Comparison of ENCODE assay signal across 18 cellular contexts in the genomic region with DNA sequence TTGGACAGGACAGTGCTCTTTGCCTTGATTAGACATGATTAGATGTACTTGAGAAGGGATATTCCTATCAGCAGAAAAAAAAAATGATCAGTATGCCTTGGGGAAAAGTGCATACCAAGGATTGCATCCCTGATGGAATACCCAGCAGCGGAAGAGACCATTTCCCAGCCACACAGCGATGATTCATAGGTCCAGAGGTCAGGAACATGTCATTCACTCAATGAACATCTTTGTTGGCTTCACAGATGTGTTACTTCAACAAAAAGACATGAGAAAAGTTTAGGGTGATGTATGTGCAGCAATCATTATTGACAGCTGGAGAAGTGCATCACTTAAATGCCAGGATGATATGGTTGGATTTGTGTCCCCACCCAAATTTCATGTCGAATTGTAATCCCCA.
A peak's percentile ranks its signal among the peaks of the same experiment; 100 is the strongest.
DNase-seq lines count a peak whose midpoint lies in the region; ATAC-seq and TF ChIP-seq lines count a peak whose summit lies in the region.
"Had no signal": no experiment of that assay in that cellular context is flagged by ENCODE, and none has a peak within 500 bp of the region (broad histone marks: within the 10 kb centered on the region; RNA-seq: fewer than 3 reads in every experiment).

No MANE protein-coding gene starts in this region.

- WGBS in adrenal gland, 4 donors, result 40 to 64% (median 56%) methylated on average over 3 of the region's 3 CpGs

- TF ChIP-seq POLR2A in adrenal gland (IDR thresholded peaks at IDR 0.05), result no peak

- no peaks in the 10 kb centered on the region for H3K36me3 Mint-ChIP-seq in stimulated activated naive B cell treated with anti-CD40 and anti-IgM and Interleukin-4, amounts not matched to agents 10 μg/mL and 1 μg/mL and 100 μg/mL, for 72 hours
- H3K36me3 Mint-ChIP-seq: CD4-positive, CD25-positive, alpha-beta regulatory T cell; stimulated activated memory B cell treated with anti-CD40 and anti-IgM and Interleukin-4, amounts not matched to agents 10 μg/mL and 1 μg/mL and 100 μg/mL, for 72 hours had no signal

- intact Hi-C loops in adrenal gland (cut with DNase I), result no loop called here

- H3K27me3 ChIP-seq in adrenal gland, result peaks cover 27% of the 10 kb centered on the region

- no peaks in the 10 kb centered on the region for H3K9me3 ChIP-seq in adrenal gland (replicated peaks in 1 of 3)

- DNase-seq in HS-27A (ENCODE audit: low read depth) (peak; percentile 23), T1000 (lab: John Stamatoyannopoulos, UW) (peak; percentile 8), fibroblast of the aortic adventitia (ENCODE audit: low read depth) (peak; percentile 25), adrenal gland (no peak), RKO (ENCODE audit: low spot score) (no peak)
- no peak for DNase-seq in stimulated activated naive B cell treated with anti-CD40 and anti-IgM and Interleukin-4, amounts not matched to agents 10 μg/mL and 1 μg/mL and 100 μg/mL, for 72 hours
- DNase-seq: activated gamma-delta T cell treated with Interleukin-2 at 50 U/mL for 16 hours; CD4-positive, CD25-positive, alpha-beta regulatory T cell; central memory CD4-positive, alpha-beta T cell; NCI-H2107; NK-92 treated with Interleukin-12 subunit alpha and Interleukin-12 subunit beta, amount 100 ng/mL, for 24 hours; retina; stimulated activated CD4-positive, alpha-beta T cell treated with anti-CD3 and anti-CD28 coated beads, Interleukin-4, amount 100 ng/mL, for 1 hour had no signal

- H3K4me3 ChIP-seq in fibroblast of the aortic adventitia (ENCODE audit: low read depth, low read length) (no peak overlapping the region), adrenal gland (no peak overlapping the region)
- H3K4me3 ChIP-seq: lung, SK-N-MC had no signal

- TF ChIP-seq CTCF in fibroblast of the aortic adventitia (IDR thresholded peaks at IDR 0.05; ENCODE audit: insufficient read depth, low read length) (no peak), adrenal gland (IDR thresholded peaks at IDR 0.05) (no peak)

- ATAC-seq in stimulated activated naive B cell treated with anti-CD40 and anti-IgM and Interleukin-4, amounts not matched to agents 10 μg/mL and 1 μg/mL and 100 μg/mL, for 72 hours (replicated peaks), result no peak
- no peak for ATAC-seq in HG03280 (IDR thresholded peaks at IDR 0.05; ENCODE audit: unreplicated experiment)
- ATAC-seq: stimulated activated memory B cell treated with anti-CD40 and anti-IgM and Interleukin-4, amounts not matched to agents 10 μg/mL and 1 μg/mL and 100 μg/mL, for 72 hours had no signal

- no peak overlapping the region for H3K27ac ChIP-seq in adrenal gland
- H3K27ac ChIP-seq: SK-N-MC had no signal

- no peaks in the 10 kb centered on the region for H3K36me3 ChIP-seq in adrenal gland (replicated peaks in 1 of 2)

- H3K9me3 Mint-ChIP-seq in stimulated activated naive B cell treated with anti-CD40 and anti-IgM and Interleukin-4, amounts not matched to agents 10 μg/mL and 1 μg/mL and 100 μg/mL, for 72 hours, result peaks cover 0 to 3% of the 10 kb centered on the region in 2 donors
- H3K9me3 Mint-ChIP-seq: stimulated activated memory B cell treated with anti-CD40 and anti-IgM and Interleukin-4, amounts not matched to agents 10 μg/mL and 1 μg/mL and 100 μg/mL, for 72 hours had no signal

- H3K4me3 Mint-ChIP-seq in stimulated activated naive B cell treated with anti-CD40 and anti-IgM and Interleukin-4, amounts not matched to agents 10 μg/mL and 1 μg/mL and 100 μg/mL, for 72 hours, result no peak overlapping the region
- H3K4me3 Mint-ChIP-seq: CD4-positive, CD25-positive, alpha-beta regulatory T cell; nephron; stimulated activated memory B cell treated with anti-CD40 and anti-IgM and Interleukin-4, amounts not matched to agents 10 μg/mL and 1 μg/mL and 100 μg/mL, for 72 hours had no signal

- H3K27ac Mint-ChIP-seq in stimulated activated naive B cell treated with anti-CD40 and anti-IgM and Interleukin-4, amounts not matched to agents 10 μg/mL and 1 μg/mL and 100 μg/mL, for 72 hours, result peak overlapping the region; percentile 47
- H3K27ac Mint-ChIP-seq: CD4-positive, CD25-positive, alpha-beta regulatory T cell; nephron; stimulated activated memory B cell treated with anti-CD40 and anti-IgM and Interleukin-4, amounts not matched to agents 10 μg/mL and 1 μg/mL and 100 μg/mL, for 72 hours had no signal

- no peaks in the 10 kb centered on the region for H3K4me1 ChIP-seq in adrenal gland (replicated peaks in 1 of 2)

- peaks cover 0 to 11% of the 10 kb centered on the region in 2 donors for H3K4me1 Mint-ChIP-seq in stimulated activated naive B cell treated with anti-CD40 and anti-IgM and Interleukin-4, amounts not matched to agents 10 μg/mL and 1 μg/mL and 100 μg/mL, for 72 hours
- H3K4me1 Mint-ChIP-seq: CD4-positive, CD25-positive, alpha-beta regulatory T cell had no signal

- peaks cover 0 to 11% of the 10 kb centered on the region in 2 donors for H3K27me3 Mint-ChIP-seq in stimulated activated naive B cell treated with anti-CD40 and anti-IgM and Interleukin-4, amounts not matched to agents 10 μg/mL and 1 μg/mL and 100 μg/mL, for 72 hours
- H3K27me3 Mint-ChIP-seq: stimulated activated memory B cell treated with anti-CD40 and anti-IgM and Interleukin-4, amounts not matched to agents 10 μg/mL and 1 μg/mL and 100 μg/mL, for 72 hours had no signal

Comparison
In these comparisons a context has a peak if more than half of its experiments do, and no peak if none do; other contexts are left out.
1. DNase-seq: peak in HS-27A (single experiment), T1000 (single experiment) and fibroblast of the aortic adventitia (single experiment); none in stimulated activated naive B cell treated with anti-CD40 and anti-IgM and Interleukin-4, amounts not matched to agents 10 μg/mL and 1 μg/mL and 100 μg/mL, for 72 hours (single experiment), adrenal gland (0 of 7) and RKO (single experiment).